17 cellular contexts compared by ENCODE assay signal in the genomic region with DNA sequence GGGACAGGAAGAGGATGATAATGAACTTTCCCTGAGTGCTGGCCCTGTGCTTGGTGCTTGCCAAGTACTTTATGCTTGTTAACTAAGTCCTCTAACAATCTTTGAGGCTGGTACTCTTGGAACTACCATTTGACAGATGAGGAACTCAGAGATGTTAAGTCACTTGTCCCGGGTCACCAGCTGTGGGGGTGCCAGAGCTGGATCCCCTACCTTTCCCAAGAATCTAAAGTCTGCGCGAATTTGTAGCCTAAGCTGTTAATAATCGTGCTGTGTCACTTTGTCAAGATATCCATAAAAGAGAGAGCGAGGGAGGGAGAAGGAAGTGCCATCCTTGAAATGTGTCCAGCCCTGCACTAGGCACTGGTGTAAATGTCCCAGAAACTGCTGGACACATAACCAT. TPM values are rescaled to one million over a fixed set of nuclear protein-coding genes. Genes with fewer than 3 reads are reported as not detected.
DNase-seq lines count a peak whose midpoint lies in the region; ATAC-seq and TF ChIP-seq lines count a peak whose summit lies in the region.
"Had no signal": no experiment of that assay in that cellular context is flagged by ENCODE, and none has a peak within 500 bp of the region (broad histone marks: within the 10 kb centered on the region; RNA-seq: fewer than 3 reads in every experiment).

No MANE protein-coding gene starts in this region.

- H3K4me3 Mint-ChIP-seq in glutamatergic neuron (ENCODE audit: unreplicated experiment): no peak overlapping the region
- H3K4me3 Mint-ChIP-seq: CD8-positive, alpha-beta T cell had no signal

- peaks cover 23% of the 10 kb centered on the region for H3K36me3 Mint-ChIP-seq in glutamatergic neuron (ENCODE audit: unreplicated experiment)

- peaks cover 11% of the 10 kb centered on the region for H3K9me3 Mint-ChIP-seq in glutamatergic neuron (ENCODE audit: unreplicated experiment)

- peak overlapping the region; percentile 26 for H3K27ac Mint-ChIP-seq in glutamatergic neuron (ENCODE audit: unreplicated experiment)
- H3K27ac Mint-ChIP-seq: CD8-positive, alpha-beta T cell had no signal

- no peak overlapping the region for H3K27ac ChIP-seq in right atrium auricular region
- H3K27ac ChIP-seq in heart right ventricle: no peak overlapping the region
- H3K27ac ChIP-seq: BLaER1 treated with 17β-estradiol and CSF1 and Interleukin-3, amounts not matched to agents 10 nM and 100 nM had no signal

- H3K4me1 ChIP-seq in right atrium auricular region (no peaks in the 10 kb centered on the region), heart right ventricle (peaks cover 0 to 8% (median 0%) of the 10 kb centered on the region in 9 donors), BE2C (no peaks in the 10 kb centered on the region)
- H3K4me1 ChIP-seq: BLaER1 treated with 17β-estradiol and CSF1 and Interleukin-3, amounts not matched to agents 10 nM and 100 nM had no signal

- WGBS in heart right ventricle, 2 donors: 91 to 96% methylated on average over 5 of the region's 5 CpGs

- H3K9me3 ChIP-seq in right atrium auricular region: peaks cover 0 to 8% of the 10 kb centered on the region in 2 donors
- peaks cover 0 to 12% (median 0%) of the 10 kb centered on the region in 11 donors for H3K9me3 ChIP-seq in heart right ventricle
- H3K9me3 ChIP-seq in BE2C: no peaks in the 10 kb centered on the region

- H3K4me3 ChIP-seq in right atrium auricular region (no peak overlapping the region), heart right ventricle (no peak overlapping the region), BE2C (ENCODE audit: low read depth, low read length) (no peak overlapping the region)
- H3K4me3 ChIP-seq: BLaER1 treated with 17β-estradiol and CSF1 and Interleukin-3, amounts not matched to agents 10 nM and 100 nM had no signal

- no peaks in the 10 kb centered on the region for H3K36me3 ChIP-seq in right atrium auricular region
- H3K36me3 ChIP-seq in heart right ventricle: peaks cover 0 to under 1% (median 0%) of the 10 kb centered on the region in 9 donors
- H3K36me3 ChIP-seq in BE2C: no peaks in the 10 kb centered on the region
- H3K36me3 ChIP-seq: BLaER1 treated with 17β-estradiol and CSF1 and Interleukin-3, amounts not matched to agents 10 nM and 100 nM had no signal

- no peak for TF ChIP-seq CTCF in right atrium auricular region (IDR thresholded peaks at IDR 0.05)
- no peak for TF ChIP-seq CTCF in heart right ventricle (IDR thresholded peaks at IDR 0.05)
- no peak for TF ChIP-seq CTCF in glutamatergic neuron (IDR thresholded peaks at IDR 0.05; ENCODE audit: partially characterized antibody, unreplicated experiment)
- no peak for TF ChIP-seq CTCF in BE2C (IDR thresholded peaks at IDR 0.05; ENCODE audit: low read depth, low read length)

- intact Hi-C loops in heart right ventricle (cut with DNase I) (no loop called here), posterior vena cava (cut with DNase I) (no loop called here)

- ATAC-seq in heart right ventricle (no peak), HG03135 (IDR thresholded peaks at IDR 0.05; ENCODE audit: unreplicated experiment) (no peak)
- ATAC-seq: CD8-positive, alpha-beta T cell had no signal

- H3K27me3 Mint-ChIP-seq in glutamatergic neuron (ENCODE audit: unreplicated experiment): no peaks in the 10 kb centered on the region

- peak; percentile 49 for DNase-seq in right atrium auricular region (ENCODE audit: low spot score)
- DNase-seq in heart right ventricle: no peak
- no peak for DNase-seq in glutamatergic neuron
- DNase-seq in posterior vena cava (ENCODE audit: low spot score): peak; percentile 5
- DNase-seq in islet precursor cell: no peak
- no peak for DNase-seq in BE2C
- DNase-seq: 8988T; CD8-positive, alpha-beta T cell; COR-L47; DMS153; DMS79; GDM1; GOT3; H7 had no signal

- H3K4me1 Mint-ChIP-seq in glutamatergic neuron (ENCODE audit: low read depth, unreplicated experiment): peaks cover 11% of the 10 kb centered on the region

- H3K27me3 ChIP-seq in right atrium auricular region: no peaks in the 10 kb centered on the region
- no peaks in the 10 kb centered on the region for H3K27me3 ChIP-seq in heart right ventricle
- no peaks in the 10 kb centered on the region for H3K27me3 ChIP-seq in BE2C
- H3K27me3 ChIP-seq: BLaER1 treated with 17β-estradiol and CSF1 and Interleukin-3, amounts not matched to agents 10 nM and 100 nM had no signal

RNA-seq across cellular contexts. Expression of gene ACOX2, which starts 19.0 kb away (rescaled TPM):
- 10 to 100 TPM; 11.5 to 30.2 TPM for total RNA-seq in right atrium auricular region
- total RNA-seq in heart right ventricle: 10 to 100 TPM; 30.1 to 46.4 (median 34.9) TPM
- polyA plus RNA-seq in heart right ventricle: 10 to 100 TPM in 1 of 2 donors, 1 to 10 TPM in 1; 7.6 to 64.9 TPM
- 0.59 TPM for total RNA-seq in glutamatergic neuron (ENCODE audit: unreplicated experiment)
- total RNA-seq in posterior vena cava: 10 to 100 TPM; 11.9 to 20.6 TPM
- polyA plus RNA-seq in BE2C (2012; ENCODE audit: insufficient read depth, insufficient read length, low read depth): not detected
- total RNA-seq: CD8-positive, alpha-beta T cell had no signal

RNA-seq across cellular contexts. Expression of gene FAM107A, which starts 21.2 kb away (rescaled TPM):
- total RNA-seq in right atrium auricular region (10 to 100 TPM; 76.5 to 80.7 TPM), heart right ventricle (100 to 1,000 TPM in 1 of 10 donors, 10 to 100 TPM in 9; 18.3 to 149 (median 54.3) TPM), glutamatergic neuron (ENCODE audit: unreplicated experiment) (not detected), posterior vena cava (10 to 100 TPM; 22.9 to 38.7 TPM)
- polyA plus RNA-seq in heart right ventricle: 10 to 100 TPM; 47.7 to 63.4 TPM
- not detected for polyA plus RNA-seq in BE2C (2012; ENCODE audit: insufficient read depth, insufficient read length, low read depth)
- total RNA-seq: A673; CD8-positive, alpha-beta T cell had no signal

Comparison
In these comparisons a context has a peak if more than half of its experiments do, and no peak if none do; other contexts are left out.
1. DNase-seq: peak in right atrium auricular region (single experiment) and posterior vena cava (single experiment); none in heart right ventricle (0 of 2), glutamatergic neuron (single experiment), islet precursor cell (single experiment) and BE2C (single experiment).
2. RNA of gene FAM107A, which starts 21.2 kb away (total RNA-seq): 76.5 to 80.7 TPM in right atrium auricular region, 18.3 to 149 TPM in heart right ventricle and 22.9 to 38.7 TPM in posterior vena cava; not detected in glutamatergic neuron (single experiment); every median in the first group is over 10 times any median in the second.